31 cellular contexts compared by ENCODE assay signal in genomic region chr14:89166650-89167049, GRCh38.
"Had no signal": no experiment of that assay in that cellular context is flagged by ENCODE, and none has a peak within 500 bp of the region (broad histone marks: within the 10 kb centered on the region; RNA-seq: fewer than 3 reads in every experiment).

No MANE protein-coding gene starts in this region.

- H3K36me3 ChIP-seq: WERI-Rb-1 had no signal

- DNase-seq: activated CD4-positive, alpha-beta memory T cell treated with anti-CD3 and anti-CD28 coated beads for 36 hours; activated CD4-positive, alpha-beta T cell treated with anti-CD3 and anti-CD28 coated beads, Interleukin-2, amount 10 ng/mL, durations not matched to agents 24 days and 14 days; activated CD4-positive, CD25-positive, alpha-beta regulatory T cell treated with anti-CD3 and anti-CD28 coated beads, Interleukin-2, amount 50 U/mL, for 72 hours; activated CD8-positive, alpha-beta memory T cell treated with anti-CD3 and anti-CD28 coated beads, Interleukin-2, amount 50 U/mL, for 48 hours; activated gamma-delta T cell treated with Interleukin-2 at 50 U/mL for 16 hours; activated naive CD4-positive, alpha-beta T cell treated with anti-CD3 and anti-CD28 coated beads, Interleukin-2, amount 50 U/mL, for 16 hours; activated T-cell treated with anti-CD3 and anti-CD28 coated beads, Interleukin-2, amount 50 U/mL, for 24 hours; amniotic stem cell; brain microvascular endothelial cell; central memory CD4-positive, alpha-beta T cell; endodermal cell; foreskin fibroblast; heart right ventricle; left lung; nephron progenitor cell; retina; small intestine; stimulated activated CD4-positive, alpha-beta T cell treated with anti-CD3 and anti-CD28 coated beads, Interleukin-1b, Interleukin-23, amount 100 ng/mL, for 48 hours; stimulated activated CD4-positive, alpha-beta T cell treated with anti-CD3 and anti-CD28 coated beads, Interleukin-4, amount 100 ng/mL, for 4 hours; stimulated activated CD8-positive, alpha-beta memory T cell treated with anti-CD3 and anti-CD28 coated beads, Interleukin-4, amount 100 ng/mL, for 48 hours; stimulated activated naive CD8-positive, alpha-beta T cell treated with anti-CD3 and anti-CD28 coated beads, Interleukin-15, amount 100 ng/mL, for 72 hours; substantia nigra; T-helper 9 cell; thyroid gland; upper lobe of right lung; WERI-Rb-1 had no signal

- H3K27ac ChIP-seq: brain microvascular endothelial cell, thyroid gland, WERI-Rb-1 had no signal

- H3K27ac Mint-ChIP-seq: activated CD4-positive, alpha-beta memory T cell treated with anti-CD3 and anti-CD28 coated beads for 36 hours; activated CD4-positive, alpha-beta T cell treated with anti-CD3 and anti-CD28 coated beads, Interleukin-2, amount 10 ng/mL, durations not matched to agents 24 days and 14 days; endodermal cell; nephron progenitor cell had no signal

- H3K27me3 ChIP-seq: brain microvascular endothelial cell, heart right ventricle, left lung, neutrophil, thyroid gland, upper lobe of right lung had no signal

- H3K9me3 Mint-ChIP-seq: activated CD4-positive, alpha-beta T cell treated with anti-CD3 and anti-CD28 coated beads, Interleukin-2, amount 10 ng/mL, durations not matched to agents 24 days and 14 days had no signal

- H3K4me3 Mint-ChIP-seq: activated CD4-positive, alpha-beta memory T cell treated with anti-CD3 and anti-CD28 coated beads for 36 hours; activated CD4-positive, alpha-beta T cell treated with anti-CD3 and anti-CD28 coated beads, Interleukin-2, amount 10 ng/mL, durations not matched to agents 24 days and 14 days; activated T-cell treated with anti-CD3 and anti-CD28 coated beads, Interleukin-2, amount 50 U/mL, for 24 hours; endodermal cell; nephron progenitor cell; stimulated activated memory B cell treated with anti-CD40 and anti-IgM and Interleukin-4, amounts not matched to agents 10 μg/mL and 1 μg/mL and 100 μg/mL, for 72 hours; stimulated activated naive CD8-positive, alpha-beta T cell treated with anti-CD3 and anti-CD28 coated beads, Interleukin-15, amount 100 ng/mL, for 72 hours had no signal

- H3K9me3 ChIP-seq: neutrophil, thyroid gland, upper lobe of right lung had no signal

- H3K4me3 ChIP-seq: left lung, lung, thyroid gland had no signal

- H3K4me1 Mint-ChIP-seq: endodermal cell, nephron progenitor cell had no signal

- H3K27me3 Mint-ChIP-seq: activated CD4-positive, alpha-beta memory T cell treated with anti-CD3 and anti-CD28 coated beads for 36 hours; activated CD4-positive, alpha-beta T cell treated with anti-CD3 and anti-CD28 coated beads, Interleukin-2, amount 10 ng/mL, durations not matched to agents 24 days and 14 days; activated T-cell treated with anti-CD3 and anti-CD28 coated beads, Interleukin-2, amount 50 U/mL, for 24 hours; stimulated activated memory B cell treated with anti-CD40 and anti-IgM and Interleukin-4, amounts not matched to agents 10 μg/mL and 1 μg/mL and 100 μg/mL, for 72 hours; stimulated activated naive CD8-positive, alpha-beta T cell treated with anti-CD3 and anti-CD28 coated beads, Interleukin-15, amount 100 ng/mL, for 72 hours had no signal

- ATAC-seq: esophagus mucosa; heart right ventricle; left lung; sciatic nerve; stimulated activated memory B cell treated with anti-CD40 and anti-IgM and Interleukin-4, amounts not matched to agents 10 μg/mL and 1 μg/mL and 100 μg/mL, for 72 hours; stimulated activated naive CD8-positive, alpha-beta T cell treated with anti-CD3 and anti-CD28 coated beads, Interleukin-15, amount 100 ng/mL, for 72 hours; upper lobe of right lung had no signal
